ENCODE assay signal across 25 cellular contexts in the genomic region with DNA sequence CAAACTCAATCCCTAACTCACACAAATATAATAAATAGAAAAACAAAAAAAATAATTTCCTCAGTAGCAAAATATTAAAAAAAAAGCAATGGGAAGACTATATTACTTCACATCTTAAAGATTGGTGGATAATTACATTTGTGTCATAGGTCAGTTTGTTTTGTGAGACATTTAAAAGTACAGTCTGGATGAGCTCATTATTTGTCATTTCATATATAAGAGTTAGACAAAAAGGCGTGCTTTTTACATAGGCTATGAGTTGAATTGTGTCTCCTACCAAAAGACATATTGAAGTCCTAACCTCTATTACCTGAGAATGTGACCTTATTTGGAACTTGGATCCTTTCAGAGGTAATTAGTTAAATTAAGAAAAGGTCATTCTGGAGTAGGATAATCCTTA.
"Had no signal": no experiment of that assay in that cellular context is flagged by ENCODE, and none has a peak within 500 bp of the region (broad histone marks: within the 10 kb centered on the region; RNA-seq: fewer than 3 reads in every experiment).

No MANE protein-coding gene starts in this region.

- H3K4me2 ChIP-seq: smooth muscle cell had no signal

- H3K4me3 ChIP-seq: esophagus muscularis mucosa, heart right ventricle, lower lobe of right lung, right lobe of liver, smooth muscle cell, testis, uterus had no signal

- H3K4me1 Mint-ChIP-seq: activated naive CD4-positive, alpha-beta T cell treated with anti-CD3 and anti-CD28 coated beads, Interleukin-2, amount 50 U/mL, for 24 hours; brain; naive B cell; stimulated activated naive B cell treated with anti-CD40 and anti-IgM and Interleukin-4, amounts not matched to agents 10 μg/mL and 1 μg/mL and 100 μg/mL, for 72 hours had no signal

- H3K27ac Mint-ChIP-seq: activated CD8-positive, alpha-beta T cell treated with anti-CD3 and anti-CD28 coated beads, Interleukin-2, amount 10 ng/mL, durations not matched to agents 7 days and 5 days; activated naive CD4-positive, alpha-beta T cell treated with anti-CD3 and anti-CD28 coated beads, Interleukin-2, amount 50 U/mL, for 24 hours; naive B cell; stimulated activated naive B cell treated with anti-CD40 and anti-IgM and Interleukin-4, amounts not matched to agents 10 μg/mL and 1 μg/mL and 100 μg/mL, for 72 hours had no signal

- H3K27me3 Mint-ChIP-seq: activated naive CD4-positive, alpha-beta T cell treated with anti-CD3 and anti-CD28 coated beads, Interleukin-2, amount 50 U/mL, for 24 hours had no signal

- H3K4me3 Mint-ChIP-seq: activated CD8-positive, alpha-beta T cell treated with anti-CD3 and anti-CD28 coated beads, Interleukin-2, amount 10 ng/mL, durations not matched to agents 7 days and 5 days; activated naive CD4-positive, alpha-beta T cell treated with anti-CD3 and anti-CD28 coated beads, Interleukin-2, amount 50 U/mL, for 24 hours; brain; naive B cell; stimulated activated naive B cell treated with anti-CD40 and anti-IgM and Interleukin-4, amounts not matched to agents 10 μg/mL and 1 μg/mL and 100 μg/mL, for 72 hours had no signal

- ATAC-seq: activated CD8-positive, alpha-beta T cell treated with anti-CD3 and anti-CD28 coated beads, Interleukin-2, amount 10 ng/mL, durations not matched to agents 7 days and 5 days; heart right ventricle; lower lobe of right lung; right lobe of liver; stimulated activated naive B cell treated with anti-CD40 and anti-IgM and Interleukin-4, amounts not matched to agents 10 μg/mL and 1 μg/mL and 100 μg/mL, for 72 hours had no signal

- H3K27me3 ChIP-seq: esophagus muscularis mucosa, heart right ventricle, right lobe of liver, testis, uterus had no signal

- H3K4me1 ChIP-seq: esophagus muscularis mucosa, heart right ventricle, lower lobe of right lung, right lobe of liver, testis, uterus had no signal

- H3K36me3 ChIP-seq: esophagus muscularis mucosa, heart right ventricle, lower lobe of right lung, right lobe of liver, uterus, WERI-Rb-1 had no signal

- H3K9me3 Mint-ChIP-seq: activated naive CD4-positive, alpha-beta T cell treated with anti-CD3 and anti-CD28 coated beads, Interleukin-2, amount 50 U/mL, for 24 hours; brain; naive B cell; stimulated activated naive B cell treated with anti-CD40 and anti-IgM and Interleukin-4, amounts not matched to agents 10 μg/mL and 1 μg/mL and 100 μg/mL, for 72 hours had no signal

- H3K27ac ChIP-seq: esophagus muscularis mucosa, heart right ventricle, lower lobe of right lung, right lobe of liver, testis, uterus, WERI-Rb-1 had no signal

- H3K36me3 Mint-ChIP-seq: activated naive CD4-positive, alpha-beta T cell treated with anti-CD3 and anti-CD28 coated beads, Interleukin-2, amount 50 U/mL, for 24 hours; brain; stimulated activated naive B cell treated with anti-CD40 and anti-IgM and Interleukin-4, amounts not matched to agents 10 μg/mL and 1 μg/mL and 100 μg/mL, for 72 hours had no signal

- DNase-seq: activated CD4-positive, alpha-beta T cell treated with anti-CD3 and anti-CD28 coated beads, Interleukin-2, amount 50 U/mL, for 1 hour; activated CD4-positive, CD25-positive, alpha-beta regulatory T cell treated with anti-CD3 and anti-CD28 coated beads, Interleukin-2, amount 50 U/mL, for 72 hours; activated CD8-positive, alpha-beta T cell treated with anti-CD3 and anti-CD28 coated beads, Interleukin-2, amount 10 ng/mL, durations not matched to agents 7 days and 5 days; activated gamma-delta T cell treated with Interleukin-2 at 50 U/mL for 16 hours; activated T-cell treated with anti-CD3 and anti-CD28 coated beads, Interleukin-2, amount 50 U/mL, for 1 hour; aorta; central memory CD4-positive, alpha-beta T cell; effector memory CD4-positive, alpha-beta T cell; heart right ventricle; islet precursor cell; lower lobe of right lung; naive B cell; nucleus accumbens; right lobe of liver; stimulated activated CD4-positive, alpha-beta T cell treated with anti-CD3 and anti-CD28 coated beads, Interleukin-2, amount 100 ng/mL, for 48 hours; stimulated activated CD8-positive, alpha-beta memory T cell treated with anti-CD3 and anti-CD28 coated beads, Interleukin-4, amount 100 ng/mL, for 48 hours; stimulated activated naive B cell treated with anti-CD40 and anti-IgM and Interleukin-4, amounts not matched to agents 10 μg/mL and 1 μg/mL and 100 μg/mL, for 72 hours; testis; trophoblast cell; uterus; WERI-Rb-1 had no signal

- H3K9me3 ChIP-seq: esophagus muscularis mucosa, heart right ventricle, lower lobe of right lung, right lobe of liver, testis, uterus had no signal
